In genomic region chr2:85951351-85952067, GRCh38 we compare ENCODE assay signal across 1 cellular context.
A peak's percentile ranks its signal among the peaks of the same experiment; 100 is the strongest.
TF ChIP-seq lines count a peak whose summit lies in the region.

No MANE protein-coding gene starts in this region.

TF ChIP-seq in liver, 16 proteins besides CTCF, POLR2A, EP300 and RAD21 (continued from another document):
- TF ChIP-seq REST (IDR thresholded peaks at IDR 0.05) (peak; percentile 54), SP1 (IDR thresholded peaks at IDR 0.05) (peak; percentile 63), TAF1 (conservative IDR thresholded peaks at IDR 0.05) (peak; percentile 71)
